11 cellular contexts compared by ENCODE assay signal in the genomic region with DNA sequence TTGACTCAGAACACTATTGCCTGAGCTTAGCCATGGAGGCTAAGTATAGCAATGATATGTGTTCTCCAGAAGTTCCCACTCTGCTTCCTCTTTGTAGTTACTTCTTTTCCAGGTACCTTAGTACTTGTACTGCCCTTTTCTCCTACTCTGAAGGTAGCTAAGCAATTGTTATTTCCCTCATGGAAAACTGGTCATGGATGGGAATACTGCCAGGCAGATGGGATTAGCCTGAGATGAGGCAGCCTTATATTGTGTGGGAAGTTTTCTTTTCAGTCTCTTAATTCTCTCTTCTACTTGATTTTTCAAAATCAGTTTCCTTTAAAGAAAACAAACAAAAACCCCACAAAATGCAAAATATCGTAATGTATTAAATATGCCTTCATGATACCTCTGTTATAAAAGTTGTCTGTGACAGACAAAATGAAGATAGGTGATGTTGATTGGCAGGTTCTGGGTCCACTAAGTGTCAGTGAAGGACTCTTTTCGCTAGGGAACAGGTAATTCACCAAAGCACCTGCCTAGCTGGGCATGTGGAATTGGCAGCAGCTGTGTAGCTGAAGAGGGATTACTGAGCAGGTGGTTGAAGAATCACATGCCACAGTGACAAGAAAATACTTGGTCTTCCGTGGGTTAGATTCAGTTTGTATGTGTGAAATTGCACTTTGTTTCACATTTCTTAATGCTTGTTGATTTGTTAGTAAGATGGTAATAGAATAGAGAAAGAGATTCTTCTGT. TPM values are rescaled to one million over a fixed set of nuclear protein-coding genes. Genes with fewer than 3 reads are reported as not detected.
DNase-seq lines count a peak whose midpoint lies in the region; ATAC-seq and TF ChIP-seq lines count a peak whose summit lies in the region.
"Had no signal": no experiment of that assay in that cellular context is flagged by ENCODE, and none has a peak within 500 bp of the region (broad histone marks: within the 10 kb centered on the region; RNA-seq: fewer than 3 reads in every experiment).

No MANE protein-coding gene starts in this region.

- peaks cover 63% of the 10 kb centered on the region for H3K4me1 ChIP-seq in neural progenitor cell

- no peak overlapping the region for H3K4me3 ChIP-seq in neural progenitor cell
- H3K4me3 ChIP-seq: right lobe of liver had no signal

- H3K79me2 ChIP-seq in neural progenitor cell (ENCODE audit: low read depth) = peaks cover 89% of the 10 kb centered on the region

- no peak for ATAC-seq in activated naive CD8-positive, alpha-beta T cell treated with anti-CD3 and anti-CD28 coated beads, Interleukin-2, amount 50 U/mL, for 24 hours
- ATAC-seq: right lobe of liver had no signal

- no peak for TF ChIP-seq CTCF in neural progenitor cell (IDR thresholded peaks at IDR 0.05)

- H3K9ac ChIP-seq in neural progenitor cell = no peak overlapping the region

- H3K36me3 Mint-ChIP-seq in activated naive CD8-positive, alpha-beta T cell treated with anti-CD3 and anti-CD28 coated beads, Interleukin-2, amount 50 U/mL, for 24 hours (ENCODE audit: low read depth) = peaks cover 23% of the 10 kb centered on the region
- H3K36me3 Mint-ChIP-seq in neural progenitor cell = peaks cover 10% of the 10 kb centered on the region

- peak overlapping the region; percentile 84 for H3K4me2 ChIP-seq in neural progenitor cell

- no peaks in the 10 kb centered on the region for H3K27me3 ChIP-seq in neural progenitor cell
- H3K27me3 ChIP-seq: right lobe of liver had no signal

- peak overlapping the region; percentile 3 for H3K27ac Mint-ChIP-seq in activated naive CD8-positive, alpha-beta T cell treated with anti-CD3 and anti-CD28 coated beads, Interleukin-2, amount 50 U/mL, for 24 hours
- no peak overlapping the region for H3K27ac Mint-ChIP-seq in neural progenitor cell

- H3K27me3 Mint-ChIP-seq in activated naive CD8-positive, alpha-beta T cell treated with anti-CD3 and anti-CD28 coated beads, Interleukin-2, amount 50 U/mL, for 24 hours = no peaks in the 10 kb centered on the region
- peaks cover 3% of the 10 kb centered on the region for H3K27me3 Mint-ChIP-seq in neural progenitor cell (ENCODE audit: insufficient read depth, low read depth)

- no peaks in the 10 kb centered on the region for H3K9me3 Mint-ChIP-seq in activated naive CD8-positive, alpha-beta T cell treated with anti-CD3 and anti-CD28 coated beads, Interleukin-2, amount 50 U/mL, for 24 hours
- no peaks in the 10 kb centered on the region for H3K9me3 Mint-ChIP-seq in neural progenitor cell

- H3K4me1 Mint-ChIP-seq in activated naive CD8-positive, alpha-beta T cell treated with anti-CD3 and anti-CD28 coated beads, Interleukin-2, amount 50 U/mL, for 24 hours = peaks cover 80% of the 10 kb centered on the region
- H3K4me1 Mint-ChIP-seq in neural progenitor cell = peaks cover 70% of the 10 kb centered on the region

- no peak overlapping the region for H3K4me3 Mint-ChIP-seq in activated naive CD8-positive, alpha-beta T cell treated with anti-CD3 and anti-CD28 coated beads, Interleukin-2, amount 50 U/mL, for 24 hours
- H3K4me3 Mint-ChIP-seq in neural progenitor cell = no peak overlapping the region

- DNase-seq in NCI-H82 (lab: John Stamatoyannopoulos, UW) (peak; percentile 50), NCI-H82 treated with DMSO at 0.1 percent for 48 hours (lab: John Stamatoyannopoulos, UW; ENCODE audit: unreplicated experiment) (no peak), NCI-H1417 treated with DMSO at 0.1 percent for 48 hours (lab: John Stamatoyannopoulos, UW) (peak; percentile 60), neural progenitor cell (ENCODE audit: low spot score) (no peak), NCI-H1048 (lab: John Stamatoyannopoulos, UW) (no peak), SIG-M5 treated with dmso at 0.1 percent for 504 hours (lab: John Stamatoyannopoulos, UW; ENCODE audit: unreplicated experiment) (no peak), GOT3 (lab: John Stamatoyannopoulos, UW) (no peak)
- DNase-seq in activated naive CD8-positive, alpha-beta T cell treated with anti-CD3 and anti-CD28 coated beads, Interleukin-2, amount 50 U/mL, for 24 hours = no peak
- DNase-seq: head of caudate nucleus, right lobe of liver had no signal

- H3K27ac ChIP-seq in neural progenitor cell = no peak overlapping the region
- H3K27ac ChIP-seq: right lobe of liver, RWPE1 had no signal

- peaks cover 83% of the 10 kb centered on the region for H4K20me1 ChIP-seq in neural progenitor cell (ENCODE audit: low read depth)

- no peak overlapping the region for H2AFZ ChIP-seq in neural progenitor cell (replicated peaks)

- H3F3A ChIP-seq in neural progenitor cell (ENCODE audit: low read depth) = peaks cover 46% of the 10 kb centered on the region

- no peaks in the 10 kb centered on the region for H3K36me3 ChIP-seq in neural progenitor cell
- H3K36me3 ChIP-seq: right lobe of liver had no signal

- H3K9me3 ChIP-seq in neural progenitor cell (ENCODE audit: low read depth) = no peaks in the 10 kb centered on the region

RNA-seq across cellular contexts. Expression of a gene that starts 4.1 kb away (rescaled TPM):
- 21.5 and 31.1 TPM in 2 replicates for total RNA-seq in neural progenitor cell (ENCODE audit: low replicate concordance)

Comparison
In these comparisons a context has a peak if more than half of its experiments do, and no peak if none do; other contexts are left out.
1. DNase-seq: peak in NCI-H82 (single experiment) and NCI-H1417 treated with DMSO at 0.1 percent for 48 hours (single experiment); none in NCI-H82 treated with DMSO at 0.1 percent for 48 hours (single experiment), activated naive CD8-positive, alpha-beta T cell treated with anti-CD3 and anti-CD28 coated beads, Interleukin-2, amount 50 U/mL, for 24 hours (single experiment), neural progenitor cell (single experiment), NCI-H1048 (single experiment), SIG-M5 treated with dmso at 0.1 percent for 504 hours (single experiment) and GOT3 (single experiment).